Comparison of ENCODE assay signal across 23 cellular contexts in genomic region chr17:73427198-73427597, GRCh38.
DNase-seq lines count a peak whose midpoint lies in the region; ATAC-seq, FAIRE-seq and TF ChIP-seq lines count a peak whose summit lies in the region.
"Had no signal": no experiment of that assay in that cellular context is flagged by ENCODE, and none has a peak within 500 bp of the region (broad histone marks: within the 10 kb centered on the region; RNA-seq: fewer than 3 reads in every experiment).

No MANE protein-coding gene starts in this region.

- CTCF ChIA-PET in A549 (lab: Yijun Ruan, JAX), result interaction anchor here (1.3 to 3.5 kb wide), 2 partner anchors 172 to 750 kb away, joined by 3 to 12 read pairs; no protein-coding TSS in a partner anchor
- CTCF ChIA-PET in PC-3 (lab: Charles Lee), result no interaction called here

- H3K9ac ChIP-seq in PC-3 (ENCODE audit: low read length), result no peak overlapping the region

- no peaks in the 10 kb centered on the region for H3K79me2 ChIP-seq in PC-3 (ENCODE audit: low read length)

- no peak overlapping the region for H3K4me3 ChIP-seq in A549
- no peak overlapping the region for H3K4me3 ChIP-seq in LNCaP clone FGC (ENCODE audit: low read depth, low read length)
- H3K4me3 ChIP-seq in PC-3 (ENCODE audit: low read length), result no peak overlapping the region
- H3K4me3 ChIP-seq: PC-9 had no signal

- POLR2A ChIA-PET in A549 (lab: Yijun Ruan, JAX), result no interaction called here
- POLR2A ChIA-PET in PC-3 (lab: Charles Lee; ENCODE audit: unreplicated experiment), result no interaction called here

- no peak for ATAC-seq in A549
- peak; percentile 12; the same call in 1 of the 2 replicates for ATAC-seq in PC-3
- ATAC-seq in HG03342 (IDR thresholded peaks at IDR 0.05; ENCODE audit: unreplicated experiment), result no peak
- ATAC-seq in GM19455 (IDR thresholded peaks at IDR 0.05; ENCODE audit: unreplicated experiment), result no peak
- ATAC-seq: natural killer cell; stimulated activated effector memory CD8-positive, alpha-beta T cell treated with anti-CD3 and anti-CD28 coated beads, Interleukin-12 subunit alpha, Interleukin-12 subunit beta, amount 100 ng/mL, for 72 hours had no signal

- intact Hi-C loops in PC-3 (cut with micrococcal nuclease), result loop anchor here (5.0 kb wide), 1 partner anchor 765 kb away; no protein-coding TSS in a partner anchor

- no peak for TF ChIP-seq RAD21 in A549 (conservative IDR thresholded peaks at IDR 0.05 in 1 of 2, IDR thresholded peaks at IDR 0.05 in 1 of 2)

- BruUV-seq in PC-3 (replicated peaks; lab: Mats Ljungman, UMichigan), result no TSS peak

- H4K20me1 ChIP-seq in PC-3 (ENCODE audit: low read length), result no peaks in the 10 kb centered on the region

- H3K9me3 ChIP-seq in A549 (no peaks in the 10 kb centered on the region), PC-3 (ENCODE audit: low read length) (no peaks in the 10 kb centered on the region)
- H3K9me3 ChIP-seq: Caco-2 had no signal

- no peak overlapping the region for H3K27ac ChIP-seq in A549
- no peak overlapping the region for H3K27ac ChIP-seq in PC-3 (ENCODE audit: low read length)
- H3K27ac ChIP-seq: PC-9 had no signal

- TF ChIP-seq EP300 in A549 (IDR thresholded peaks at IDR 0.05), result no peak

- H3K4me1 ChIP-seq in A549 (peaks cover 3% of the 10 kb centered on the region; the same call in 1 of the 3 replicates), PC-3 (ENCODE audit: insufficient read depth, low read length) (peaks cover 4% of the 10 kb centered on the region; the same call in 1 of the 2 replicates)
- H3K4me1 ChIP-seq: Caco-2 had no signal

- no peaks in the 10 kb centered on the region for H3K9me2 ChIP-seq in PC-3 (replicated peaks; ENCODE audit: low read length)

- TF ChIP-seq CTCF in A549 (IDR thresholded peaks at IDR 0.05) (no peak), LNCaP clone FGC (IDR thresholded peaks at IDR 0.05; ENCODE audit: control insufficient read depth, extremely low read depth, insufficient read depth) (no peak), PC-3 (conservative IDR thresholded peaks at IDR 0.05; ENCODE audit: low read depth, low read length) (no peak)

- peak; percentile 13 for FAIRE-seq in A549 (lab: Jason Lieb, UNC)
- FAIRE-seq: GM19239, urothelium cell line had no signal

- no peaks in the 10 kb centered on the region for H3F3A ChIP-seq in PC-3 (ENCODE audit: low read length, unreplicated experiment)

- H3K4me2 ChIP-seq in A549 (no peak overlapping the region), PC-3 (ENCODE audit: low read length) (no peak overlapping the region)
- H3K4me2 ChIP-seq: PC-9 had no signal

- H3K36me3 ChIP-seq in PC-3 (ENCODE audit: low read depth, low read length), result no peaks in the 10 kb centered on the region

- in situ Hi-C loops in KBM-7 (cut with MboI; ENCODE audit: low pct_unique_long_range_greater_than_20kb, low sequenced_read_pairs), result no loop called here

- H2AFZ ChIP-seq in PC-3 (ENCODE audit: low read length), result no peak overlapping the region
- H2AFZ ChIP-seq: PC-9 had no signal

- DNase-seq in A549 (ENCODE audit: low read depth in 1 of 2, low spot score in 1 of 2) (peak in 1 of 2 experiments; percentile 59), LNCaP clone FGC (ENCODE audit: low read depth) (peak; percentile 97), NCI-H345 (lab: John Stamatoyannopoulos, UW) (peak; percentile 55), PC-3 (peak; percentile 60), HUDEP-2 (lab: John Stamatoyannopoulos, UW; ENCODE audit: unreplicated experiment in 76 of 76) (no peak), KBM-7 (no peak)
- DNase-seq: activated B cell treated with CpG ODN at 0.5 μM for 24 hours; activated CD4-positive, alpha-beta T cell treated with anti-CD3 and anti-CD28 coated beads, Interleukin-2, amount 50 U/mL, for 4 hours; activated effector memory CD4-positive, alpha-beta T cell treated with anti-CD3 and anti-CD28 coated beads, Interleukin-2, amount 50 U/mL, for 16 hours; Caco-2; islet precursor cell; midbrain; natural killer cell; NCI-H187; PC-9; retina; Right ventricle myocardium superior; stimulated activated CD4-positive, alpha-beta T cell treated with anti-CD3 and anti-CD28 coated beads, Interleukin-2, amount 100 ng/mL, for 48 hours had no signal

- H3K27me3 ChIP-seq in PC-3 (ENCODE audit: low read length), result 0 out of 2 replicates have a peak, but pooled peaks cover 4% of the 10 kb centered on the region

- TF ChIP-seq POLR2A in A549 (IDR thresholded peaks at IDR 0.05; ENCODE audit: low read length), result no peak

TF ChIP-seq in A549, 52 proteins besides CTCF, POLR2A, EP300 and RAD21:
- TF ChIP-seq GATA3 (IDR thresholded peaks at IDR 0.05; ENCODE audit: borderline replicate concordance), result peak; percentile 44; the same call in 1 of the 2 replicates
- no peak for TF ChIP-seq EHF (CRISPR knock-in tag; IDR thresholded peaks at IDR 0.05)

Comparison
In these comparisons a context has a peak if more than half of its experiments do, and no peak if none do; other contexts are left out.
1. DNase-seq: peak in LNCaP clone FGC (single experiment), NCI-H345 (single experiment) and PC-3 (single experiment); none in HUDEP-2 (0 of 76) and KBM-7 (single experiment).